16 cellular contexts compared by ENCODE assay signal in genomic region chr5:3077684-3078083, GRCh38.
DNase-seq lines count a peak whose midpoint lies in the region; FAIRE-seq and TF ChIP-seq lines count a peak whose summit lies in the region.
"Had no signal": no experiment of that assay in that cellular context is flagged by ENCODE, and none has a peak within 500 bp of the region (broad histone marks: within the 10 kb centered on the region; RNA-seq: fewer than 3 reads in every experiment).

No MANE protein-coding gene starts in this region.

- TF ChIP-seq CTCF in H9 (conservative IDR thresholded peaks at IDR 0.05), result peak; percentile 58; the same call in 2 of the 3 replicates
- peak; percentile 25 to 51 (median 48); a peak in 3 of 4 replicates for TF ChIP-seq CTCF in H1 (IDR thresholded peaks at IDR 0.05; ENCODE audit: control extremely low read depth in 1 of 3, insufficient read depth in 1 of 3, low read depth in 1 of 3, low read length in 3 of 3)
- TF ChIP-seq CTCF in neural progenitor cell (IDR thresholded peaks at IDR 0.05), result peak; percentile 20

- H3K56ac ChIP-seq in H9 (ENCODE audit: insufficient read length, low read depth, low read length) (no peak overlapping the region), H1 (replicated peaks; ENCODE audit: insufficient read length, low read depth, low read length) (no peak overlapping the region)

- no peak overlapping the region for H2BK120ac ChIP-seq in H9 (ENCODE audit: low read depth, low read length, poor library complexity, severe bottlenecking)
- H2BK120ac ChIP-seq in H1 (replicated peaks; ENCODE audit: low read depth, low read length), result no peak overlapping the region

- H3K27ac ChIP-seq in H9 (ENCODE audit: insufficient read length, low read depth, low read length) (no peak overlapping the region), H1 (ENCODE audit: low read depth, low read length) (no peak overlapping the region), neural progenitor cell (no peak overlapping the region)
- H3K27ac ChIP-seq: BLaER1 treated with 17β-estradiol and CSF1 and Interleukin-3, amounts not matched to agents 10 nM and 100 nM had no signal

- H2BK20ac ChIP-seq in H9 (ENCODE audit: low read depth, low read length, poor library complexity, severe bottlenecking), result no peak overlapping the region
- no peak overlapping the region for H2BK20ac ChIP-seq in H1 (ENCODE audit: low read length)

- H3K23me2 ChIP-seq in H9 (ENCODE audit: insufficient read length, low read depth, low read length, poor library complexity, severe bottlenecking), result no peaks in the 10 kb centered on the region
- no peaks in the 10 kb centered on the region for H3K23me2 ChIP-seq in H1 (ENCODE audit: low read depth, low read length)

- TF ChIP-seq EP300 in H1 (IDR thresholded peaks at IDR 0.05; ENCODE audit: borderline replicate concordance in 1 of 2, low read depth in 2 of 2, low read length in 2 of 2), result no peak

- H3K36me3 Mint-ChIP-seq in H9 (ENCODE audit: insufficient read depth in 1 of 3, low read depth in 3 of 3) (peaks cover 3 to 17% (median 8%) of the 10 kb centered on the region in 3 experiments), neural progenitor cell (no peaks in the 10 kb centered on the region)
- H3K36me3 Mint-ChIP-seq: CD8-positive, alpha-beta T cell; IgD-negative memory B cell had no signal

- POLR2A ChIA-PET in H1 (lab: Charles Lee; ENCODE audit: partially characterized antibody), result interaction anchor here (0.8 to 1.0 kb wide), 2 partner anchors 24 to 222 kb away, joined by 3 read pairs; no protein-coding TSS in a partner anchor

- H3K36me3 ChIP-seq in H1 (ENCODE audit: control insufficient read depth in 2 of 4, insufficient read depth in 4 of 4, low read length in 3 of 4), result no peaks in the 10 kb centered on the region; a peak in 1 of 8 replicates
- H3K36me3 ChIP-seq in neural progenitor cell, result no peaks in the 10 kb centered on the region
- H3K36me3 ChIP-seq: BLaER1 treated with 17β-estradiol and CSF1 and Interleukin-3, amounts not matched to agents 10 nM and 100 nM had no signal

- H4K5ac ChIP-seq in H9 (ENCODE audit: insufficient read length, low read depth, low read length) (no peak overlapping the region), H1 (ENCODE audit: insufficient read length, low read depth, low read length) (no peak overlapping the region)

- H3K14ac ChIP-seq in H9 (ENCODE audit: insufficient read depth, low read length) (no peak overlapping the region), H1 (ENCODE audit: insufficient read length) (no peak overlapping the region)

- H3K4me3 ChIP-seq in H1 (ENCODE audit: extremely low read depth in 1 of 4, insufficient read depth in 2 of 4, low read depth in 3 of 4, low read length in 4 of 4) (no peak overlapping the region), neural progenitor cell (no peak overlapping the region)
- H3K4me3 ChIP-seq: BLaER1 treated with 17β-estradiol and CSF1 and Interleukin-3, amounts not matched to agents 10 nM and 100 nM had no signal

- H3K9ac ChIP-seq in H9 (ENCODE audit: extremely low read depth, insufficient read length, low read length), result no peak overlapping the region
- no peak overlapping the region for H3K9ac ChIP-seq in H1 (replicated peaks in 1 of 4; ENCODE audit: extremely low read depth in 1 of 4, low read depth in 3 of 4, low read length in 3 of 4)
- no peak overlapping the region for H3K9ac ChIP-seq in neural progenitor cell
- H3K9ac ChIP-seq: BLaER1 treated with 17β-estradiol and CSF1 and Interleukin-3, amounts not matched to agents 10 nM and 100 nM had no signal

- H3K27me3 ChIP-seq in H9 (ENCODE audit: insufficient read depth, low read length), result no peaks in the 10 kb centered on the region
- no peaks in the 10 kb centered on the region; a peak in 1 of 7 replicates for H3K27me3 ChIP-seq in H1 (replicated peaks in 1 of 4; ENCODE audit: control insufficient read depth in 3 of 4, extremely low read depth in 1 of 4, insufficient read depth in 3 of 4, low read length in 3 of 4)
- H3K27me3 ChIP-seq in neural progenitor cell, result no peaks in the 10 kb centered on the region
- H3K27me3 ChIP-seq: BLaER1 treated with 17β-estradiol and CSF1 and Interleukin-3, amounts not matched to agents 10 nM and 100 nM had no signal

- H3K23ac ChIP-seq in H9 (ENCODE audit: insufficient read length, low read depth, low read length), result no peak overlapping the region
- no peak overlapping the region for H3K23ac ChIP-seq in H1 (ENCODE audit: insufficient read length)

- no peaks in the 10 kb centered on the region for H3K4me1 ChIP-seq in H9 (ENCODE audit: insufficient read depth, low read length)
- H3K4me1 ChIP-seq in H1 (replicated peaks in 1 of 4; ENCODE audit: control insufficient read depth in 3 of 4, insufficient read depth in 4 of 4, low read length in 3 of 4), result peaks cover 0 to 3% (median 0%) of the 10 kb centered on the region in 4 experiments; a peak in 2 of 7 replicates
- no peaks in the 10 kb centered on the region for H3K4me1 ChIP-seq in neural progenitor cell
- H3K4me1 ChIP-seq: BLaER1 treated with 17β-estradiol and CSF1 and Interleukin-3, amounts not matched to agents 10 nM and 100 nM had no signal

- H2AK5ac ChIP-seq in H9 (ENCODE audit: insufficient read length, low read length), result no peak overlapping the region
- H2AK5ac ChIP-seq in H1 (ENCODE audit: low read depth, low read length), result no peak overlapping the region

- no peak overlapping the region for H3K4me2 ChIP-seq in H9 (ENCODE audit: insufficient read depth, insufficient read length, low read length)
- H3K4me2 ChIP-seq in H1 (ENCODE audit: insufficient read depth in 1 of 2, low read depth in 2 of 2, low read length in 2 of 2), result no peak overlapping the region
- no peak overlapping the region for H3K4me2 ChIP-seq in neural progenitor cell
- H3K4me2 ChIP-seq: BLaER1 treated with 17β-estradiol and CSF1 and Interleukin-3, amounts not matched to agents 10 nM and 100 nM had no signal

- peaks cover 0 to 11% of the 10 kb centered on the region in 2 experiments; a peak in 2 of 4 replicates for H3K4me1 Mint-ChIP-seq in H9
- no peaks in the 10 kb centered on the region for H3K4me1 Mint-ChIP-seq in neural progenitor cell
- H3K4me1 Mint-ChIP-seq: B cell, IgD-negative memory B cell had no signal

- no peaks in the 10 kb centered on the region for H3F3A ChIP-seq in neural progenitor cell (ENCODE audit: low read depth)

- no peak overlapping the region for H2BK12ac ChIP-seq in H9 (ENCODE audit: insufficient read length, low read depth, low read length)
- no peak overlapping the region for H2BK12ac ChIP-seq in H1 (ENCODE audit: low read depth, low read length)

- H3K18ac ChIP-seq in H9 (ENCODE audit: insufficient read length, low read depth, low read length) (no peak overlapping the region), H1 (ENCODE audit: extremely low read depth, low read length) (no peak overlapping the region)

- no peak overlapping the region for H3T11ph ChIP-seq in H9 (ENCODE audit: low read length)

- CTCF ChIA-PET in H1 (lab: Charles Lee; ENCODE audit: partially characterized antibody), result interaction anchor here (0.6 to 1.5 kb wide), 7 partner anchors 13 to 245 kb away, joined by 3 to 6 read pairs (median 4); no protein-coding TSS in a partner anchor

- H3K79me2 ChIP-seq in H9 (ENCODE audit: insufficient read depth, low read length) (no peaks in the 10 kb centered on the region), H1 (ENCODE audit: control insufficient read depth in 1 of 2, insufficient read depth in 2 of 2, low read length in 2 of 2) (no peaks in the 10 kb centered on the region), neural progenitor cell (ENCODE audit: low read depth) (no peaks in the 10 kb centered on the region)

- H3K9me3 ChIP-seq in H9 (ENCODE audit: control insufficient read depth, low read depth, low read length) (peaks cover 7% of the 10 kb centered on the region), H1 (ENCODE audit: insufficient read depth in 2 of 2, low read depth in 1 of 2, low read length in 1 of 2) (peaks cover 0 to 5% of the 10 kb centered on the region in 2 experiments; a peak in 1 of 4 replicates), neural progenitor cell (ENCODE audit: low read depth) (no peaks in the 10 kb centered on the region)

- no peak for TF ChIP-seq POLR2A in H1 (IDR thresholded peaks at IDR 0.05; ENCODE audit: control extremely low read depth in 1 of 2, low read depth in 2 of 2, low read length in 2 of 2)

- H3K79me1 ChIP-seq in H9 (ENCODE audit: insufficient read depth, low read depth, low read length, poor library complexity, severe bottlenecking) (no peaks in the 10 kb centered on the region), H1 (ENCODE audit: low read depth, low read length) (no peaks in the 10 kb centered on the region)

- peak; percentile 51 to 67; a peak in 3 of 4 replicates for TF ChIP-seq RAD21 in H1 (IDR thresholded peaks at IDR 0.05 in 1 of 2, conservative IDR thresholded peaks at IDR 0.05 in 1 of 2; ENCODE audit: low read depth in 2 of 2, low read length in 2 of 2)

- H4K8ac ChIP-seq in H9 (replicated peaks; ENCODE audit: insufficient read length, low read depth, low read length), result no peak overlapping the region
- H4K8ac ChIP-seq in H1 (ENCODE audit: extremely low read depth, insufficient read depth, low read length), result no peak overlapping the region

- no peak overlapping the region for H2AFZ ChIP-seq in H9 (ENCODE audit: low read length)
- no peak overlapping the region for H2AFZ ChIP-seq in H1 (ENCODE audit: low read length)
- H2AFZ ChIP-seq in neural progenitor cell (replicated peaks), result no peak overlapping the region

- H2BK5ac ChIP-seq in H9 (ENCODE audit: insufficient read length, low read length), result no peak overlapping the region
- no peak overlapping the region for H2BK5ac ChIP-seq in H1 (ENCODE audit: low read depth, low read length)

- FAIRE-seq in H1 (lab: Jason Lieb, UNC), result no peak
- FAIRE-seq: HepG2 had no signal

- no peak overlapping the region for H3K27ac Mint-ChIP-seq in H9
- no peak overlapping the region for H3K27ac Mint-ChIP-seq in neural progenitor cell
- H3K27ac Mint-ChIP-seq: B cell; CD8-positive, alpha-beta T cell; HFFc6; IgD-negative memory B cell had no signal

- WGBS in H9 (ENCODE audit: extremely low coverage, insufficient read length, low lambda C conversion rate), result no CpG with 5 or more reads among the region's 10 CpGs
- WGBS in H1 (ENCODE audit: extremely low coverage in 1 of 2, insufficient coverage in 1 of 2, insufficient read length in 1 of 2, insufficient replicate concordance in 2 of 2, low coverage in 1 of 2, low lambda C conversion rate in 2 of 2, missing lambda C conversion rate in 1 of 2), 2 experiments, result 77% methylated on average over 10 of the region's 10 CpGs; no CpG with 5 or more reads in 1 of the 2 experiments

- peaks cover 11 to 13% of the 10 kb centered on the region in 2 experiments for H3K9me3 Mint-ChIP-seq in H9
- H3K9me3 Mint-ChIP-seq in neural progenitor cell, result peaks cover 24% of the 10 kb centered on the region

- no peak overlapping the region for H2BK15ac ChIP-seq in H9 (ENCODE audit: low read depth, low read length)
- 0 out of 2 replicates have a peak overlapping the region, but pooled peaks have one; percentile 50 for H2BK15ac ChIP-seq in H1 (ENCODE audit: low read length)

- H3K27me3 Mint-ChIP-seq in H9 (ENCODE audit: low read depth), result peaks cover 7% of the 10 kb centered on the region
- peaks cover 3% of the 10 kb centered on the region for H3K27me3 Mint-ChIP-seq in neural progenitor cell (ENCODE audit: insufficient read depth, low read depth)
- H3K27me3 Mint-ChIP-seq: B cell had no signal

- H3K4ac ChIP-seq in H9 (ENCODE audit: low read depth, low read length), result no peak overlapping the region
- peak overlapping the region; percentile 57 for H3K4ac ChIP-seq in H1 (replicated peaks; ENCODE audit: insufficient read length, low read depth, low read length)

- H3K4me3 Mint-ChIP-seq in H9, result no peak overlapping the region
- no peak overlapping the region for H3K4me3 Mint-ChIP-seq in neural progenitor cell
- H3K4me3 Mint-ChIP-seq: B cell; CD8-positive, alpha-beta T cell; HFFc6; IgD-negative memory B cell had no signal

- no peaks in the 10 kb centered on the region for H4K20me1 ChIP-seq in H9 (ENCODE audit: control insufficient read depth, insufficient read depth, insufficient read length)
- no peaks in the 10 kb centered on the region for H4K20me1 ChIP-seq in H1 (replicated peaks in 1 of 2; ENCODE audit: control insufficient read depth in 1 of 2, insufficient read depth in 2 of 2, low read length in 2 of 2)
- no peaks in the 10 kb centered on the region for H4K20me1 ChIP-seq in neural progenitor cell (ENCODE audit: low read depth)
- H4K20me1 ChIP-seq: BLaER1 treated with 17β-estradiol and CSF1 and Interleukin-3, amounts not matched to agents 10 nM and 100 nM had no signal

- DNase-seq in H9 (peak; percentile 54), H1 (ENCODE audit: low read depth in 1 of 2, low spot score in 2 of 2) (no peak), iPS-NIHi11 (ENCODE audit: low spot score) (peak; percentile 34), neural progenitor cell (ENCODE audit: low spot score) (no peak), MV-4-11 (lab: John Stamatoyannopoulos, UW) (no peak), NCI-H524 (lab: John Stamatoyannopoulos, UW) (no peak)
- DNase-seq in stimulated activated CD4-positive, alpha-beta T cell treated with anti-CD3 and anti-CD28 coated beads, Interleukin-4, amount 100 ng/mL, for 24 hours, result no peak
- DNase-seq: Calu3; CD8-positive, alpha-beta T cell; DMS79 treated with DMSO at 0.1 percent for 48 hours; GF-D8; HFFc6 had no signal

- H4K91ac ChIP-seq in H9 (ENCODE audit: insufficient read length, low read depth, low read length) (no peak overlapping the region), H1 (replicated peaks; ENCODE audit: insufficient read length, low read length) (no peak overlapping the region)

Comparison
In these comparisons a context has a peak if more than half of its experiments do, and no peak if none do; other contexts are left out.
1. DNase-seq: peak in H9 (single experiment) and iPS-NIHi11 (single experiment); none in H1 (0 of 2), neural progenitor cell (single experiment), MV-4-11 (single experiment), NCI-H524 (0 of 2) and stimulated activated CD4-positive, alpha-beta T cell treated with anti-CD3 and anti-CD28 coated beads, Interleukin-4, amount 100 ng/mL, for 24 hours (single experiment).
2. Peak in every context shown above with its lines, with median percentiles within 50 percentile points of each other: CTCF ChIP-seq.